In the genomic region with DNA sequence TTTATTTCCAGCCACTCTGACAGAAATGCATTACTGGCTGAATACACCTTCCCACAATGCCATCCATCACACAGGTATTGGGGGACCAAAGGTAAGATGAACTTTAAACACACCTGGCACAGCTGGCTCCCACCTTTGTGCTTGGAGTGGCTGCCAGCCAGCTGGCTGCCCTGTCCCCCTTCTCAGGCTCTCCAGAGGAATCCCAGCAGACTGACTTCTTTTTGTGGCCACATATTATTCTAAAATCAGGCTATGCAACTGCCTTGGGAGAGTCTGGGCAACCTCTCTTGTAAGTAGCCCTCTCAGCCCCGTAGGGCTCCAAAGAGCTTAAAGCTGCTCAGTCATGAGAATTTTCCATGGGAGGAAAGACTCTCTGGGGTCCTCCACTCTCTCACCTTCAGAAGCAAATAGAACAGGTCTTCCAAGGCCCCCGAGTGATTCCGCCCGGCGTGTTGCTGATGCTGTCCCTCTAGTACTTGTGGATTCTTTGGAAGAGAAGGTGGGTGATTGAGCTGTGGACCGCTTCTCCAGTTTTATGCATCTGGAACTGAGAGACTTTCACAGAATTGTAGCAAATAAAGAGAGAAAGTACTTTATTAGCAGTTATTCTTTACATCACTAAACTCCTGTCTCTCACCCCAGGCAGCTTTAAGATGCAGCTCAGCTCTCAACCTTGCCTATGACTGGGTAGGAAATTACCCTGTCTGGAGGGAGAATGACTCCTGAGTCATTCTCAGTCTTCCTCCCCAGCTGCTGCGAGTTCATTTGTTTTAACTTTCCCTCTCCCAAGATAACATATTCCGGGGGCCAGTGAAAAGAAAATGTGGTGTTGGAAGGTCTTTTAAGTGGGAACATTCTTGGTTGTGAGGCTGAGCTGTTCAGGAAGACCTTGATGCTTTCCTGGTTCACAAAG, we compare ENCODE assay signal across 18 cellular contexts.
DNase-seq lines count a peak whose midpoint lies in the region; ATAC-seq and TF ChIP-seq lines count a peak whose summit lies in the region.
"Had no signal": no experiment of that assay in that cellular context is flagged by ENCODE, and none has a peak within 500 bp of the region (broad histone marks: within the 10 kb centered on the region; RNA-seq: fewer than 3 reads in every experiment).

No MANE protein-coding gene starts in this region.

- no peak overlapping the region for H4K8ac ChIP-seq in mesenchymal stem cell (ENCODE audit: low read length)

- H3K27me3 ChIP-seq in mesenchymal stem cell (ENCODE audit: control insufficient read depth in 1 of 2, insufficient read depth in 1 of 2, low read length in 2 of 2) = peaks cover 0 to 15% of the 10 kb centered on the region in 2 experiments

- H3K4ac ChIP-seq in mesenchymal stem cell (ENCODE audit: low read depth in 1 of 2, low read length in 2 of 2) = peak overlapping the region in 1 of 2 experiments; percentile 17

- H3K27ac ChIP-seq in mesenchymal stem cell (ENCODE audit: low read length, poor library complexity, severe bottlenecking) = no peak overlapping the region
- H3K27ac ChIP-seq: BLaER1 had no signal

- peaks cover 9% of the 10 kb centered on the region for H3K4me1 Mint-ChIP-seq in CD14-positive monocyte

- no peak overlapping the region for H3K18ac ChIP-seq in mesenchymal stem cell (ENCODE audit: low read depth in 1 of 2, low read length in 2 of 2)

- H3K27ac Mint-ChIP-seq in CD14-positive monocyte = no peak overlapping the region
- H3K27ac Mint-ChIP-seq: stimulated activated naive B cell treated with anti-CD40 and anti-IgM and Interleukin-4, amounts not matched to agents 10 μg/mL and 1 μg/mL and 100 μg/mL, for 72 hours had no signal

- H2BK15ac ChIP-seq in mesenchymal stem cell (ENCODE audit: low read depth, poor library complexity, severe bottlenecking) = no peak overlapping the region

- peaks cover 4% of the 10 kb centered on the region for H3K9me3 ChIP-seq in mesenchymal stem cell (ENCODE audit: control insufficient read depth, low read length)

- no peaks in the 10 kb centered on the region for H3K36me3 ChIP-seq in mesenchymal stem cell (ENCODE audit: control insufficient read depth in 1 of 2, insufficient read depth in 2 of 2, low read depth in 1 of 2, low read length in 2 of 2)
- H3K36me3 ChIP-seq: BLaER1 had no signal

- H4K91ac ChIP-seq in mesenchymal stem cell (ENCODE audit: low read length) = no peak overlapping the region

- H2BK120ac ChIP-seq in mesenchymal stem cell (ENCODE audit: low read depth, low read length) = no peak overlapping the region

- H2BK12ac ChIP-seq in mesenchymal stem cell (ENCODE audit: low read length in 2 of 2) = no peak overlapping the region

- peaks cover 0 to 3% of the 10 kb centered on the region in 2 donors for H3K36me3 Mint-ChIP-seq in CD14-positive monocyte
- H3K36me3 Mint-ChIP-seq: naive B cell had no signal

- H3K79me1 ChIP-seq in mesenchymal stem cell (replicated peaks; ENCODE audit: low read length, poor library complexity, severe bottlenecking) = no peaks in the 10 kb centered on the region

- H3K9me3 Mint-ChIP-seq in CD14-positive monocyte = peaks cover 1 to 12% (median 6%) of the 10 kb centered on the region in 7 donors

- intact Hi-C loops in CD14-positive monocyte (cut with micrococcal nuclease) = loop anchor here in 1 of 2 donors (10.0 kb wide), 1 partner anchor 159 kb away; the partner anchor contains the start of gene PITX1

- peaks cover 8% of the 10 kb centered on the region for H3K4me1 ChIP-seq in mesenchymal stem cell (ENCODE audit: control insufficient read depth, insufficient read depth, low read depth, low read length)
- H3K4me1 ChIP-seq: BLaER1 had no signal

- WGBS in mesenchymal stem cell = 43% methylated on average over 2 of the region's 8 CpGs

- no peak overlapping the region for H2BK5ac ChIP-seq in mesenchymal stem cell (ENCODE audit: low read depth, low read length, poor library complexity, severe bottlenecking)

- no peak for ATAC-seq in GM19023 (IDR thresholded peaks at IDR 0.05; ENCODE audit: unreplicated experiment)
- ATAC-seq: stimulated activated naive B cell treated with anti-CD40 and anti-IgM and Interleukin-4, amounts not matched to agents 10 μg/mL and 1 μg/mL and 100 μg/mL, for 72 hours had no signal

- peak overlapping the region; percentile 24 for H3K9ac ChIP-seq in mesenchymal stem cell (ENCODE audit: low read length)
- H3K9ac ChIP-seq: BLaER1 had no signal

- H3K14ac ChIP-seq in mesenchymal stem cell (ENCODE audit: low read length in 2 of 2) = no peak overlapping the region

- no peak overlapping the region for H3K4me2 ChIP-seq in mesenchymal stem cell (ENCODE audit: low read length, poor library complexity, severe bottlenecking)
- H3K4me2 ChIP-seq: BLaER1 had no signal

- H3K4me3 Mint-ChIP-seq in CD14-positive monocyte = peak overlapping the region in 1 of 2 donors; percentile 49
- H3K4me3 Mint-ChIP-seq: naive B cell; stimulated activated naive B cell treated with anti-CD40 and anti-IgM and Interleukin-4, amounts not matched to agents 10 μg/mL and 1 μg/mL and 100 μg/mL, for 72 hours had no signal

- DNase-seq in CD14-positive monocyte (ENCODE audit: low spot score) (peak; percentile 9), LHCN-M2 (ENCODE audit: low read depth) (peak; percentile 67), dermis blood vessel endothelial cell (peak; percentile 68), mesenchymal stem cell (peak; percentile 65), SIG-M5 (lab: John Stamatoyannopoulos, UW) (no peak), T-helper 2 cell (no peak)
- no peak for DNase-seq in stimulated activated naive CD4-positive, alpha-beta T cell treated with Interleukin-2 at 50 U/mL for 16 hours (lab: John Stamatoyannopoulos, UW)
- DNase-seq: activated CD4-positive, alpha-beta T cell treated with anti-CD3 and anti-CD28 coated beads, Interleukin-2, amount 50 U/mL, for 48 hours; activated gamma-delta T cell treated with Interleukin-2 at 50 U/mL for 16 hours; foreskin melanocyte; KG1; naive B cell; NCI-H1694; NCI-H774; Right ventricle myocardium superior; stimulated activated naive B cell treated with anti-CD40 and anti-IgM and Interleukin-4, amounts not matched to agents 10 μg/mL and 1 μg/mL and 100 μg/mL, for 72 hours had no signal

- no peak overlapping the region for H3K4me3 ChIP-seq in mesenchymal stem cell (ENCODE audit: insufficient read depth in 1 of 2, low read depth in 1 of 2, low read length in 2 of 2)
- H3K4me3 ChIP-seq: BLaER1 had no signal

- no peak for TF ChIP-seq CTCF in CD14-positive monocyte (IDR thresholded peaks at IDR 0.05)

- peaks cover 38 to 76% (median 45%) of the 10 kb centered on the region in 3 donors for H3K27me3 Mint-ChIP-seq in CD14-positive monocyte (ENCODE audit: low read depth in 3 of 3)

- H3K23ac ChIP-seq in mesenchymal stem cell (ENCODE audit: low read length in 2 of 2) = no peak overlapping the region

- no peak overlapping the region for H2AFZ ChIP-seq in mesenchymal stem cell (ENCODE audit: low read depth, low read length)

- no peak overlapping the region for H2AK5ac ChIP-seq in mesenchymal stem cell (ENCODE audit: low read length, severe bottlenecking)

Comparison
In these comparisons a context has a peak if more than half of its experiments do, and no peak if none do; other contexts are left out.
1. DNase-seq: peak in CD14-positive monocyte (single experiment), LHCN-M2 (single experiment), dermis blood vessel endothelial cell (single experiment) and mesenchymal stem cell (single experiment); none in SIG-M5 (single experiment), stimulated activated naive CD4-positive, alpha-beta T cell treated with Interleukin-2 at 50 U/mL for 16 hours (single experiment) and T-helper 2 cell (0 of 5).